2 cellular contexts compared by ENCODE assay signal in the genomic region with DNA sequence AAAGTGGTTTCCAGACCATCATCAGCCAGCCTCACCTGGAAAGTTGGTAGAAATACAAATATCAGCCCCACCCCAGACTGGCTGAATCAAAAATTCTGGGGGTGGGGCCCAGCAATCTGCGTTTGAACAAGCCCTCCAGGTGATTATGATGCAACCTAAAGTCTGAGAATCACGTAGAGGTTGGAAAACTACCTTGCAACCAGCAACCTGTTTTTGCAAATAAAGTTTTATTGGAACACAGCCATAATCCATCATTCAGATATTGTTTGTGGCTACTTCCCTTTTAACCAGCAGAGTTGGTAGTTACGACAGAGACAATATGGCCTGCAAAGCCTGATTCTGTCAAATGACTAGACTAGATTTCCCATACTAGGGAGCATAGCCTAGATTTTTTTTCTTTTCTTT.
TF ChIP-seq lines count a peak whose summit lies in the region.
"Not testable (repeated sequence)": the region's sequence is repeated elsewhere in the genome, so short reads cannot be mapped to it uniquely, and the experiment has no call there.

No MANE protein-coding gene starts in this region.

TF ChIP-seq in K562, 482 proteins besides CTCF, POLR2A, EP300 and RAD21 (continues in another document):
- TF ChIP-seq, protein P1, sequence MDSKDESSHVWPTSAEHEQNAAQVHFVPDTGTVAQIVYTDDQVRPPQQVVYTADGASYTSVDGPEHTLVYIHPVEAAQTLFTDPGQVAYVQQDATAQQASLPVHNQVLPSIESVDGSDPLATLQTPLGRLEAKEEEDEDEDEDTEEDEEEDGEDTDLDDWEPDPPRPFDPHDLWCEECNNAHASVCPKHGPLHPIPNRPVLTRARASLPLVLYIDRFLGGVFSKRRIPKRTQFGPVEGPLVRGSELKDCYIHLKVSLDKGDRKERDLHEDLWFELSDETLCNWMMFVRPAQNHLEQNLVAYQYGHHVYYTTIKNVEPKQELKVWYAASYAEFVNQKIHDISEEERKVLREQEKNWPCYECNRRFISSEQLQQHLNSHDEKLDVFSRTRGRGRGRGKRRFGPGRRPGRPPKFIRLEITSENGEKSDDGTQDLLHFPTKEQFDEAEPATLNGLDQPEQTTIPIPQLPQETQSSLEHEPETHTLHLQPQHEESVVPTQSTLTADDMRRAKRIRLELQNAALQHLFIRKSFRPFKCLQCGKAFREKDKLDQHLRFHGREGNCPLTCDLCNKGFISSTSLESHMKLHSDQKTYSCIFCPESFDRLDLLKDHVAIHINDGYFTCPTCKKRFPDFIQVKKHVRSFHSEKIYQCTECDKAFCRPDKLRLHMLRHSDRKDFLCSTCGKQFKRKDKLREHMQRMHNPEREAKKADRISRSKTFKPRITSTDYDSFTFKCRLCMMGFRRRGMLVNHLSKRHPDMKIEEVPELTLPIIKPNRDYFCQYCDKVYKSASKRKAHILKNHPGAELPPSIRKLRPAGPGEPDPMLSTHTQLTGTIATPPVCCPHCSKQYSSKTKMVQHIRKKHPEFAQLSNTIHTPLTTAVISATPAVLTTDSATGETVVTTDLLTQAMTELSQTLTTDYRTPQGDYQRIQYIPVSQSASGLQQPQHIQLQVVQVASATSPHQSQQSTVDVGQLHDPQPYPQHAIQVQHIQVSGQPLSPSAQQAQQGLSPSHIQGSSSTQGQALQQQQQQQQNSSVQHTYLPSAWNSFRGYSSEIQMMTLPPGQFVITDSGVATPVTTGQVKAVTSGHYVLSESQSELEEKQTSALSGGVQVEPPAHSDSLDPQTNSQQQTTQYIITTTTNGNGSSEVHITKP (IDR thresholded peaks at IDR 0.05; ENCODE audit: partially characterized antibody): peak; percentile 83
- TF ChIP-seq, protein P2, sequence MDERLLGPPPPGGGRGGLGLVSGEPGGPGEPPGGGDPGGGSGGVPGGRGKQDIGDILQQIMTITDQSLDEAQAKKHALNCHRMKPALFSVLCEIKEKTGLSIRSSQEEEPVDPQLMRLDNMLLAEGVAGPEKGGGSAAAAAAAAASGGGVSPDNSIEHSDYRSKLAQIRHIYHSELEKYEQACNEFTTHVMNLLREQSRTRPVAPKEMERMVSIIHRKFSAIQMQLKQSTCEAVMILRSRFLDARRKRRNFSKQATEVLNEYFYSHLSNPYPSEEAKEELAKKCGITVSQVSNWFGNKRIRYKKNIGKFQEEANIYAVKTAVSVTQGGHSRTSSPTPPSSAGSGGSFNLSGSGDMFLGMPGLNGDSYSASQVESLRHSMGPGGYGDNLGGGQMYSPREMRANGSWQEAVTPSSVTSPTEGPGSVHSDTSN (CRISPR knock-in tag; IDR thresholded peaks at IDR 0.05; ENCODE audit: low read depth): not testable (repeated sequence)
- TF ChIP-seq, protein P2 (tag; conservative IDR thresholded peaks at IDR 0.05; ENCODE audit: low read depth): 0 out of 2 replicates have a peak, but pooled peaks have one; percentile 14
- TF ChIP-seq ZNF384 (IDR thresholded peaks at IDR 0.05; ENCODE audit: low read depth, low read length): 0 out of 2 replicates have a peak, but pooled peaks have one; percentile 28
- TF ChIP-seq, protein P3, sequence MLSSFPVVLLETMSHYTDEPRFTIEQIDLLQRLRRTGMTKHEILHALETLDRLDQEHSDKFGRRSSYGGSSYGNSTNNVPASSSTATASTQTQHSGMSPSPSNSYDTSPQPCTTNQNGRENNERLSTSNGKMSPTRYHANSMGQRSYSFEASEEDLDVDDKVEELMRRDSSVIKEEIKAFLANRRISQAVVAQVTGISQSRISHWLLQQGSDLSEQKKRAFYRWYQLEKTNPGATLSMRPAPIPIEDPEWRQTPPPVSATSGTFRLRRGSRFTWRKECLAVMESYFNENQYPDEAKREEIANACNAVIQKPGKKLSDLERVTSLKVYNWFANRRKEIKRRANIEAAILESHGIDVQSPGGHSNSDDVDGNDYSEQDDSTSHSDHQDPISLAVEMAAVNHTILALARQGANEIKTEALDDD (IDR thresholded peaks at IDR 0.05): peak; percentile 43; the same call in 1 of the 2 replicates

TF ChIP-seq in HepG2, 621 proteins besides CTCF, POLR2A, EP300 and RAD21:
- TF ChIP-seq, protein P4, sequence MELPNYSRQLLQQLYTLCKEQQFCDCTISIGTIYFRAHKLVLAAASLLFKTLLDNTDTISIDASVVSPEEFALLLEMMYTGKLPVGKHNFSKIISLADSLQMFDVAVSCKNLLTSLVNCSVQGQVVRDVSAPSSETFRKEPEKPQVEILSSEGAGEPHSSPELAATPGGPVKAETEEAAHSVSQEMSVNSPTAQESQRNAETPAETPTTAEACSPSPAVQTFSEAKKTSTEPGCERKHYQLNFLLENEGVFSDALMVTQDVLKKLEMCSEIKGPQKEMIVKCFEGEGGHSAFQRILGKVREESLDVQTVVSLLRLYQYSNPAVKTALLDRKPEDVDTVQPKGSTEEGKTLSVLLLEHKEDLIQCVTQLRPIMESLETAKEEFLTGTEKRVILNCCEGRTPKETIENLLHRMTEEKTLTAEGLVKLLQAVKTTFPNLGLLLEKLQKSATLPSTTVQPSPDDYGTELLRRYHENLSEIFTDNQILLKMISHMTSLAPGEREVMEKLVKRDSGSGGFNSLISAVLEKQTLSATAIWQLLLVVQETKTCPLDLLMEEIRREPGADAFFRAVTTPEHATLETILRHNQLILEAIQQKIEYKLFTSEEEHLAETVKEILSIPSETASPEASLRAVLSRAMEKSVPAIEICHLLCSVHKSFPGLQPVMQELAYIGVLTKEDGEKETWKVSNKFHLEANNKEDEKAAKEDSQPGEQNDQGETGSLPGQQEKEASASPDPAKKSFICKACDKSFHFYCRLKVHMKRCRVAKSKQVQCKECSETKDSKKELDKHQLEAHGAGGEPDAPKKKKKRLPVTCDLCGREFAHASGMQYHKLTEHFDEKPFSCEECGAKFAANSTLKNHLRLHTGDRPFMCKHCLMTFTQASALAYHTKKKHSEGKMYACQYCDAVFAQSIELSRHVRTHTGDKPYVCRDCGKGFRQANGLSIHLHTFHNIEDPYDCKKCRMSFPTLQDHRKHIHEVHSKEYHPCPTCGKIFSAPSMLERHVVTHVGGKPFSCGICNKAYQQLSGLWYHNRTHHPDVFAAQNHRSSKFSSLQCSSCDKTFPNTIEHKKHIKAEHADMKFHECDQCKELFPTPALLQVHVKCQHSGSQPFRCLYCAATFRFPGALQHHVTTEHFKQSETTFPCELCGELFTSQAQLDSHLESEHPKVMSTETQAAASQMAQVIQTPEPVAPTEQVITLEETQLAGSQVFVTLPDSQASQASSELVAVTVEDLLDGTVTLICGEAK (IDR thresholded peaks at IDR 0.05): peak; percentile 95
- TF ChIP-seq, protein P4 (CRISPR knock-in tag; IDR thresholded peaks at IDR 0.05): peak; percentile 98
- TF ChIP-seq CEBPG (CRISPR knock-in tag; IDR thresholded peaks at IDR 0.05) (0 out of 2 replicates have a peak, but pooled peaks have one; percentile 6), SAP130 (CRISPR knock-in tag; IDR thresholded peaks at IDR 0.05; ENCODE audit: low read depth) (0 out of 2 replicates have a peak, but pooled peaks have one; percentile 0)
